ENCODE assay signal across 1 cellular context in genomic region chr7:138388673-138389491, GRCh38.
TF ChIP-seq lines count a peak whose summit lies in the region.

No MANE protein-coding gene starts in this region.

TF ChIP-seq in HepG2, 621 proteins besides CTCF, POLR2A, EP300 and RAD21 (continued from another document and continues in another):
- TF ChIP-seq E2F2 (CRISPR knock-in tag; IDR thresholded peaks at IDR 0.05; ENCODE audit: borderline replicate concordance) (no peak), IRF9 (CRISPR knock-in tag; IDR thresholded peaks at IDR 0.05; ENCODE audit: borderline replicate concordance) (no peak), ZNF740 (CRISPR knock-in tag; IDR thresholded peaks at IDR 0.05) (no peak), MBD4 (IDR thresholded peaks at IDR 0.05; ENCODE audit: borderline replicate concordance, low read length) (peak; percentile 83), RBFOX2 (IDR thresholded peaks at IDR 0.05; ENCODE audit: low read depth, low read length) (0 out of 2 replicates have a peak, but pooled peaks have one; percentile 25), ZNF501 (CRISPR knock-in tag; IDR thresholded peaks at IDR 0.05) (no peak), ZMYM3 (CRISPR knock-in tag; IDR thresholded peaks at IDR 0.05) (peak; percentile 67; the same call in 1 of the 2 replicates), MBNL3 (CRISPR knock-in tag; conservative IDR thresholded peaks at IDR 0.05) (no peak), DMAP1 (CRISPR knock-in tag; IDR thresholded peaks at IDR 0.05) (peak; percentile 42; the same call in 1 of the 2 replicates), TAF1 (CRISPR knock-in tag; IDR thresholded peaks at IDR 0.05) (no peak), FOXM1 (CRISPR knock-in tag; IDR thresholded peaks at IDR 0.05) (no peak), ZXDC (CRISPR knock-in tag; IDR thresholded peaks at IDR 0.05) (no peak), TCF7L2 (IDR thresholded peaks at IDR 0.05; ENCODE audit: low read depth, low read length) (peak; percentile 82; the same call in 1 of the 2 replicates), RCOR2 (CRISPR knock-in tag; IDR thresholded peaks at IDR 0.05) (peak; percentile 77; the same call in 1 of the 2 replicates), ZNF124 (CRISPR knock-in tag; IDR thresholded peaks at IDR 0.05) (no peak), NR2F1 (CRISPR knock-in tag; IDR thresholded peaks at IDR 0.05) (peak; percentile 62 to 70; a peak in 3 of 4 replicates), ZFP41 (CRISPR knock-in tag; IDR thresholded peaks at IDR 0.05; ENCODE audit: borderline replicate concordance) (no peak), ZNF775 (CRISPR knock-in tag; IDR thresholded peaks at IDR 0.05; ENCODE audit: borderline replicate concordance) (peak; percentile 44; the same call in 1 of the 2 replicates), SNAPC4 (CRISPR knock-in tag; IDR thresholded peaks at IDR 0.05) (no peak), MLXIP (CRISPR knock-in tag; IDR thresholded peaks at IDR 0.05; ENCODE audit: borderline replicate concordance) (no peak), ZNF530 (CRISPR knock-in tag; IDR thresholded peaks at IDR 0.05; ENCODE audit: low read depth) (no peak), LCORL (IDR thresholded peaks at IDR 0.05) (peak; percentile 93), LCORL (CRISPR knock-in tag; IDR thresholded peaks at IDR 0.05) (peak; percentile 87), ZNF574 (CRISPR knock-in tag; IDR thresholded peaks at IDR 0.05) (peak; percentile 60), PHF21A (CRISPR knock-in tag; IDR thresholded peaks at IDR 0.05) (peak; percentile 91), KAT8 (CRISPR knock-in tag; IDR thresholded peaks at IDR 0.05) (peak; percentile 57), SOX6 (IDR thresholded peaks at IDR 0.05) (no peak), SOX6 (CRISPR knock-in tag; IDR thresholded peaks at IDR 0.05) (peak; percentile 97), ZBTB43 (CRISPR knock-in tag; conservative IDR thresholded peaks at IDR 0.05) (0 out of 2 replicates have a peak, but pooled peaks have one; percentile 13), ZNF280D (CRISPR knock-in tag; IDR thresholded peaks at IDR 0.05) (peak; percentile 74; the same call in 1 of the 2 replicates), ASH2L (IDR thresholded peaks at IDR 0.05; ENCODE audit: insufficient read length, low read depth, low read length) (peak; percentile 60), SP1 (IDR thresholded peaks at IDR 0.05) (no peak), SP1 (CRISPR knock-in tag; IDR thresholded peaks at IDR 0.05) (no peak), ZNF878 (CRISPR knock-in tag; IDR thresholded peaks at IDR 0.05) (peak; percentile 53; the same call in 1 of the 2 replicates), ZBTB34 (CRISPR knock-in tag; IDR thresholded peaks at IDR 0.05) (peak; percentile 72; the same call in 1 of the 2 replicates), SAFB2 (CRISPR knock-in tag; IDR thresholded peaks at IDR 0.05; ENCODE audit: borderline replicate concordance, low read depth) (no peak), RBAK (CRISPR knock-in tag; IDR thresholded peaks at IDR 0.05) (no peak)
